8 cellular contexts compared by ENCODE assay signal in the genomic region with DNA sequence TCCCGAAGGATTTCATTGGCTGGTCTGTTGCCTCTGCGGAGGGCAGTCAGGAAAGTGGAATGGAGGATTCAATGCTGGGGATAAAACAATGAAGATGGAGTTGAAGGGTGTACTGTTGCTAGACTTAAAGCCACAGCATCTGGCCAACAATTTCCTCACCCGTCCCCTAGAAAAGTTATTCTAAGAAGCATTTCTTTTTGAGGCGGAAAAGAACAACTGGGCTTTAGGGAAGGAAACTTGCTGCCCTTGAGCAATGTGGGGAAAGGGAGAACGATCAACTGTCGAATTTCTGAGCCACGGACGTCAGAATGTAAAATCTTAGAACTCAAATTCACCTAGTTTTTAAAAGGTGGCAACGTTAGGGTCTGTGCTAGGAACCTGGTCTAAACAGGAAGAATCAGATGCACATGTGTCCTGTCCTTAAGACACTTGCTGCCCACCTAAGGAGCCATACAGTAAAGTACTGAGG. TPM values are rescaled to one million over a fixed set of nuclear protein-coding genes. Genes with fewer than 3 reads are reported as not detected.
DNase-seq lines count a peak whose midpoint lies in the region; ATAC-seq and TF ChIP-seq lines count a peak whose summit lies in the region.

No MANE protein-coding gene starts in this region.

- DNase-seq in activated CD8-positive, alpha-beta memory T cell treated with anti-CD3 and anti-CD28 coated beads, Interleukin-2, amount 10 ng/mL, durations not matched to agents 7 days and 5 days = no peak
- DNase-seq in activated CD8-positive, alpha-beta memory T cell treated with anti-CD3 and anti-CD28 coated beads for 24 hours = no peak
- DNase-seq in WERI-Rb-1 = no peak
- DNase-seq in right cardiac atrium = no peak
- DNase-seq in nucleus accumbens (lab: John Stamatoyannopoulos, UW) = no peak

- H3K4me1 Mint-ChIP-seq in activated CD8-positive, alpha-beta memory T cell treated with anti-CD3 and anti-CD28 coated beads, Interleukin-2, amount 10 ng/mL, durations not matched to agents 7 days and 5 days = peaks cover 21% of the 10 kb centered on the region

- H3K4me1 ChIP-seq in right cardiac atrium (ENCODE audit: control insufficient read depth, insufficient read depth, low read length) = no peaks in the 10 kb centered on the region

- peaks cover 17% of the 10 kb centered on the region for H3K36me3 ChIP-seq in WERI-Rb-1

- H3K9me3 Mint-ChIP-seq in activated CD8-positive, alpha-beta memory T cell treated with anti-CD3 and anti-CD28 coated beads, Interleukin-2, amount 10 ng/mL, durations not matched to agents 7 days and 5 days (ENCODE audit: low read depth) = peaks cover 3% of the 10 kb centered on the region

- ATAC-seq in activated CD8-positive, alpha-beta memory T cell treated with anti-CD3 and anti-CD28 coated beads, Interleukin-2, amount 10 ng/mL, durations not matched to agents 7 days and 5 days = no peak
- ATAC-seq in right cardiac atrium (no peak), HG02678 (IDR thresholded peaks at IDR 0.05; ENCODE audit: unreplicated experiment) (no peak), GM19023 (IDR thresholded peaks at IDR 0.05; ENCODE audit: unreplicated experiment) (no peak)

- H3K27ac ChIP-seq in WERI-Rb-1 = peak overlapping the region; percentile 98
- H3K27ac ChIP-seq in right cardiac atrium (ENCODE audit: low read length) = peak overlapping the region; percentile 95
- H3K27ac ChIP-seq in skin epidermis = peak overlapping the region in 20 of 21 experiments; percentile 92 to 100 (median 98)

- intact Hi-C loops in right cardiac atrium (cut with DNase I) = no loop called here

- CTCF ChIA-PET in activated CD8-positive, alpha-beta memory T cell treated with anti-CD3 and anti-CD28 coated beads, Interleukin-2, amount 10 ng/mL, durations not matched to agents 7 days and 5 days (lab: Charles Lee) = interaction anchor here (1.1 kb wide), 1 partner anchor 14 kb away, joined by 3 read pairs; no protein-coding TSS in a partner anchor

- peaks cover 6% of the 10 kb centered on the region for H3K9me3 ChIP-seq in WERI-Rb-1 (ENCODE audit: severe bottlenecking)
- H3K9me3 ChIP-seq in right cardiac atrium (ENCODE audit: control insufficient read depth, low read length) = no peaks in the 10 kb centered on the region

- no peak for TF ChIP-seq CTCF in WERI-Rb-1 (IDR thresholded peaks at IDR 0.05; ENCODE audit: low read depth, low read length)

- peak overlapping the region; percentile 91 for H3K4me3 Mint-ChIP-seq in activated CD8-positive, alpha-beta memory T cell treated with anti-CD3 and anti-CD28 coated beads, Interleukin-2, amount 10 ng/mL, durations not matched to agents 7 days and 5 days

- peaks cover 5% of the 10 kb centered on the region for H3K27me3 Mint-ChIP-seq in activated CD8-positive, alpha-beta memory T cell treated with anti-CD3 and anti-CD28 coated beads, Interleukin-2, amount 10 ng/mL, durations not matched to agents 7 days and 5 days

- 0% methylated on average over 9 of the region's 9 CpGs for WGBS in right cardiac atrium

- H3K36me3 Mint-ChIP-seq in activated CD8-positive, alpha-beta memory T cell treated with anti-CD3 and anti-CD28 coated beads, Interleukin-2, amount 10 ng/mL, durations not matched to agents 7 days and 5 days = peaks cover 18% of the 10 kb centered on the region

- H3K27ac Mint-ChIP-seq in activated CD8-positive, alpha-beta memory T cell treated with anti-CD3 and anti-CD28 coated beads, Interleukin-2, amount 10 ng/mL, durations not matched to agents 7 days and 5 days = peak overlapping the region; percentile 99

- H3K27me3 ChIP-seq in WERI-Rb-1 (ENCODE audit: insufficient read depth, low read depth, severe bottlenecking) (no peaks in the 10 kb centered on the region), right cardiac atrium (ENCODE audit: control insufficient read depth, insufficient read depth) (no peaks in the 10 kb centered on the region)

- H3K4me3 ChIP-seq in WERI-Rb-1 (ENCODE audit: low read depth, low read length) (peak overlapping the region; percentile 70), right cardiac atrium (ENCODE audit: low read length) (peak overlapping the region; percentile 75), skin epidermis (peak overlapping the region; percentile 77 to 96 (median 87))

RNA-seq across cellular contexts. Expression of a gene that starts 0.7 kb away (rescaled TPM):
- total RNA-seq in activated CD8-positive, alpha-beta memory T cell treated with anti-CD3 and anti-CD28 coated beads, Interleukin-2, amount 10 ng/mL, durations not matched to agents 7 days and 5 days = 1 to 10 TPM; 6.6 to 7.7 TPM
- 10 to 100 TPM; 30.7 to 51.3 (median 43.7) TPM for total RNA-seq in right cardiac atrium
- polyA plus RNA-seq in right cardiac atrium = 67.4 TPM

RNA-seq across cellular contexts. Expression of a gene that starts 17.9 kb away (rescaled TPM):
- 100 to 1,000 TPM; 137 to 152 TPM for total RNA-seq in activated CD8-positive, alpha-beta memory T cell treated with anti-CD3 and anti-CD28 coated beads, Interleukin-2, amount 10 ng/mL, durations not matched to agents 7 days and 5 days
- 10 to 100 TPM; 49.3 to 58.3 (median 54.7) TPM for total RNA-seq in right cardiac atrium
- 34.1 TPM for polyA plus RNA-seq in right cardiac atrium
